ENCODE assay signal across 1 cellular context in the genomic region with DNA sequence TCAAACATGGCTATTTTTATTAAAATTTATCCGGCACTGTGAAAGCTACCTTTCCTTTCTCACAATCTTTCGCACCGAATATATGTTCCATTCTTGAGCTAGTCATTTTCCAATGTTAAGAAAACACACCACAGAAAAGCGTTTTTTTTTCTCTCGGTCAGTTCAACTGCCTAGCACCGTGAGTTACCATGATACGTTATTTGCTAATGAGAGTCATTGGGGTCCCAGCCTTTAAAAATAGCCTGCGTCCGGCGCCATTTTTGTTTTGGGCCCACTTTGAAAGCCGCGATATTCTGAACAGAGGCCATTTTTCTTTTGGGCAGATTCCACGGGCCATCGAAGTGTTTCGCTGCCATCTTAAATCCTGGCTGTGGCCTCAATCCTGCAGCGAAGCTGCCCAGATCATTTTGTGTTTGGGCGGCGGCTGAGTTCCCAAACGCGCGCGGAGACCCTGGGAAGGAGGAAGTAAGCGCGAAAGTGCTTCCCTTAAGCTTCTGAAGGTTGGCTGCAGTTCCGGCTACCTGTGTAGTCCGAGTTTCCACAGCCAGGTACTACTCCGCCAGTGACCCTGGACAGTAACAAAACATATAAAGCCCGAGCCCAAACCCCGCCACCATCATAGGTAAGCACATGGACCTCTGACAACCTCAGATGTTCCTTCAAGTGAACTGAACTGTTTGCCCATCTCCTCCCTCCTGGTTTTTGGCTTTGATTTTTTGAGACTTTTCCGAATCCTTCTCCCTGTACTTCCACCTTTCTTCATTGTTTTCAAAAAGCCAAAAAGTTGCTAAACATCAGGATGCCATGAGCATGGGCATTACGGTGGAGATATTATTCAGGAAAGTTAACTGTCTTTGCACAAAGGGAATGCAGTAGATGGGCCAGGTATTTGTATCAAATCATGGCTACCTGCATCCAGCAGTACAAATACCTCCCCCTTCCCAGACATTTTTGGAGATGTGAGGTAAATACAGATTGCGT.
TF ChIP-seq lines count a peak whose summit lies in the region.

Gene SLX4IP (plus strand): TSS at position 474 of the 981 bp plus-strand sequence. CDS start 22,900 bp downstream, outside the sequence.

TF ChIP-seq in H1, 55 proteins besides CTCF, POLR2A, EP300 and RAD21:
- no peak for TF ChIP-seq CBX8 (IDR thresholded peaks at IDR 0.05; ENCODE audit: borderline replicate concordance, low read depth, low read length)
- TF ChIP-seq KDM4A (IDR thresholded peaks at IDR 0.05; ENCODE audit: low read depth, low read length, severe bottlenecking), result peak; percentile 21
- TF ChIP-seq BACH1 (IDR thresholded peaks at IDR 0.05; ENCODE audit: low read length), result peak; percentile 74
- TF ChIP-seq TCF12 (IDR thresholded peaks at IDR 0.05; ENCODE audit: low read depth, low read length), result no peak
- TF ChIP-seq TBP (IDR thresholded peaks at IDR 0.05; ENCODE audit: low read depth, low read length), result peak; percentile 67; the same call in 1 of the 2 replicates
- no peak for TF ChIP-seq SP4 (IDR thresholded peaks at IDR 0.05; ENCODE audit: low read length)
- TF ChIP-seq SIX5 (IDR thresholded peaks at IDR 0.05; ENCODE audit: low read depth, low read length), result peak; percentile 90
- peak; percentile 90 for TF ChIP-seq CHD2 (IDR thresholded peaks at IDR 0.05; ENCODE audit: low read length)
- TF ChIP-seq NRF1 (IDR thresholded peaks at IDR 0.05; ENCODE audit: low read depth, low read length), result no peak
- TF ChIP-seq SRF (IDR thresholded peaks at IDR 0.05; ENCODE audit: low read depth, low read length), result no peak
- peak; percentile 75 for TF ChIP-seq KDM5A (IDR thresholded peaks at IDR 0.05; ENCODE audit: low read length)
- TF ChIP-seq TAF1 (IDR thresholded peaks at IDR 0.05; ENCODE audit: low read depth, low read length), result peak; percentile 73
- no peak for TF ChIP-seq JUND (IDR thresholded peaks at IDR 0.05; ENCODE audit: low read length)
- TF ChIP-seq SP2 (IDR thresholded peaks at IDR 0.05; ENCODE audit: low read length), result no peak
- TF ChIP-seq CTBP2 (IDR thresholded peaks at IDR 0.05; ENCODE audit: borderline replicate concordance, insufficient read depth, insufficient read length, low read length), result peak; percentile 61
- TF ChIP-seq HDAC2 (IDR thresholded peaks at IDR 0.05; ENCODE audit: borderline replicate concordance in 1 of 2, low read depth in 2 of 2, low read length in 2 of 2), result peak in 1 of 2 experiments; percentile 83; a peak in 2 of 4 replicates
- peak; percentile 17; the same call in 1 of the 2 replicates for TF ChIP-seq SP1 (IDR thresholded peaks at IDR 0.05; ENCODE audit: low read depth, low read length)
- peak; percentile 72 for TF ChIP-seq BRCA1 (IDR thresholded peaks at IDR 0.05; ENCODE audit: low read depth, low read length)
- peak; percentile 23; the same call in 1 of the 2 replicates for TF ChIP-seq TEAD4 (IDR thresholded peaks at IDR 0.05; ENCODE audit: low read depth, low read length)
- no peak for TF ChIP-seq MAFK (IDR thresholded peaks at IDR 0.05; ENCODE audit: low read depth, low read length)
- TF ChIP-seq, protein P1, sequence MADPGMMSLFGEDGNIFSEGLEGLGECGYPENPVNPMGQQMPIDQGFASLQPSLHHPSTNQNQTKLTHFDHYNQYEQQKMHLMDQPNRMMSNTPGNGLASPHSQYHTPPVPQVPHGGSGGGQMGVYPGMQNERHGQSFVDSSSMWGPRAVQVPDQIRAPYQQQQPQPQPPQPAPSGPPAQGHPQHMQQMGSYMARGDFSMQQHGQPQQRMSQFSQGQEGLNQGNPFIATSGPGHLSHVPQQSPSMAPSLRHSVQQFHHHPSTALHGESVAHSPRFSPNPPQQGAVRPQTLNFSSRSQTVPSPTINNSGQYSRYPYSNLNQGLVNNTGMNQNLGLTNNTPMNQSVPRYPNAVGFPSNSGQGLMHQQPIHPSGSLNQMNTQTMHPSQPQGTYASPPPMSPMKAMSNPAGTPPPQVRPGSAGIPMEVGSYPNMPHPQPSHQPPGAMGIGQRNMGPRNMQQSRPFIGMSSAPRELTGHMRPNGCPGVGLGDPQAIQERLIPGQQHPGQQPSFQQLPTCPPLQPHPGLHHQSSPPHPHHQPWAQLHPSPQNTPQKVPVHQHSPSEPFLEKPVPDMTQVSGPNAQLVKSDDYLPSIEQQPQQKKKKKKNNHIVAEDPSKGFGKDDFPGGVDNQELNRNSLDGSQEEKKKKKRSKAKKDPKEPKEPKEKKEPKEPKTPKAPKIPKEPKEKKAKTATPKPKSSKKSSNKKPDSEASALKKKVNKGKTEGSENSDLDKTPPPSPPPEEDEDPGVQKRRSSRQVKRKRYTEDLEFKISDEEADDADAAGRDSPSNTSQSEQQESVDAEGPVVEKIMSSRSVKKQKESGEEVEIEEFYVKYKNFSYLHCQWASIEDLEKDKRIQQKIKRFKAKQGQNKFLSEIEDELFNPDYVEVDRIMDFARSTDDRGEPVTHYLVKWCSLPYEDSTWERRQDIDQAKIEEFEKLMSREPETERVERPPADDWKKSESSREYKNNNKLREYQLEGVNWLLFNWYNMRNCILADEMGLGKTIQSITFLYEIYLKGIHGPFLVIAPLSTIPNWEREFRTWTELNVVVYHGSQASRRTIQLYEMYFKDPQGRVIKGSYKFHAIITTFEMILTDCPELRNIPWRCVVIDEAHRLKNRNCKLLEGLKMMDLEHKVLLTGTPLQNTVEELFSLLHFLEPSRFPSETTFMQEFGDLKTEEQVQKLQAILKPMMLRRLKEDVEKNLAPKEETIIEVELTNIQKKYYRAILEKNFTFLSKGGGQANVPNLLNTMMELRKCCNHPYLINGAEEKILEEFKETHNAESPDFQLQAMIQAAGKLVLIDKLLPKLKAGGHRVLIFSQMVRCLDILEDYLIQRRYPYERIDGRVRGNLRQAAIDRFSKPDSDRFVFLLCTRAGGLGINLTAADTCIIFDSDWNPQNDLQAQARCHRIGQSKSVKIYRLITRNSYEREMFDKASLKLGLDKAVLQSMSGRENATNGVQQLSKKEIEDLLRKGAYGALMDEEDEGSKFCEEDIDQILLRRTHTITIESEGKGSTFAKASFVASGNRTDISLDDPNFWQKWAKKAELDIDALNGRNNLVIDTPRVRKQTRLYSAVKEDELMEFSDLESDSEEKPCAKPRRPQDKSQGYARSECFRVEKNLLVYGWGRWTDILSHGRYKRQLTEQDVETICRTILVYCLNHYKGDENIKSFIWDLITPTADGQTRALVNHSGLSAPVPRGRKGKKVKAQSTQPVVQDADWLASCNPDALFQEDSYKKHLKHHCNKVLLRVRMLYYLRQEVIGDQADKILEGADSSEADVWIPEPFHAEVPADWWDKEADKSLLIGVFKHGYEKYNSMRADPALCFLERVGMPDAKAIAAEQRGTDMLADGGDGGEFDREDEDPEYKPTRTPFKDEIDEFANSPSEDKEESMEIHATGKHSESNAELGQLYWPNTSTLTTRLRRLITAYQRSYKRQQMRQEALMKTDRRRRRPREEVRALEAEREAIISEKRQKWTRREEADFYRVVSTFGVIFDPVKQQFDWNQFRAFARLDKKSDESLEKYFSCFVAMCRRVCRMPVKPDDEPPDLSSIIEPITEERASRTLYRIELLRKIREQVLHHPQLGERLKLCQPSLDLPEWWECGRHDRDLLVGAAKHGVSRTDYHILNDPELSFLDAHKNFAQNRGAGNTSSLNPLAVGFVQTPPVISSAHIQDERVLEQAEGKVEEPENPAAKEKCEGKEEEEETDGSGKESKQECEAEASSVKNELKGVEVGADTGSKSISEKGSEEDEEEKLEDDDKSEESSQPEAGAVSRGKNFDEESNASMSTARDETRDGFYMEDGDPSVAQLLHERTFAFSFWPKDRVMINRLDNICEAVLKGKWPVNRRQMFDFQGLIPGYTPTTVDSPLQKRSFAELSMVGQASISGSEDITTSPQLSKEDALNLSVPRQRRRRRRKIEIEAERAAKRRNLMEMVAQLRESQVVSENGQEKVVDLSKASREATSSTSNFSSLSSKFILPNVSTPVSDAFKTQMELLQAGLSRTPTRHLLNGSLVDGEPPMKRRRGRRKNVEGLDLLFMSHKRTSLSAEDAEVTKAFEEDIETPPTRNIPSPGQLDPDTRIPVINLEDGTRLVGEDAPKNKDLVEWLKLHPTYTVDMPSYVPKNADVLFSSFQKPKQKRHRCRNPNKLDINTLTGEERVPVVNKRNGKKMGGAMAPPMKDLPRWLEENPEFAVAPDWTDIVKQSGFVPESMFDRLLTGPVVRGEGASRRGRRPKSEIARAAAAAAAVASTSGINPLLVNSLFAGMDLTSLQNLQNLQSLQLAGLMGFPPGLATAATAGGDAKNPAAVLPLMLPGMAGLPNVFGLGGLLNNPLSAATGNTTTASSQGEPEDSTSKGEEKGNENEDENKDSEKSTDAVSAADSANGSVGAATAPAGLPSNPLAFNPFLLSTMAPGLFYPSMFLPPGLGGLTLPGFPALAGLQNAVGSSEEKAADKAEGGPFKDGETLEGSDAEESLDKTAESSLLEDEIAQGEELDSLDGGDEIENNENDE (IDR thresholded peaks at IDR 0.05; ENCODE audit: insufficient replicate concordance, low read length), result peak; percentile 59
- TF ChIP-seq YY1 (IDR thresholded peaks at IDR 0.05; ENCODE audit: low read depth, low read length), result peak; percentile 100
- TF ChIP-seq JUN (IDR thresholded peaks at IDR 0.05; ENCODE audit: low read depth, low read length), result no peak
- TF ChIP-seq SIRT6 (IDR thresholded peaks at IDR 0.05; ENCODE audit: low read length), result no peak
- TF ChIP-seq FOSL1 (IDR thresholded peaks at IDR 0.05; ENCODE audit: insufficient read depth, low read depth, low read length), result no peak
- no peak for TF ChIP-seq CBX5 (IDR thresholded peaks at IDR 0.05; ENCODE audit: low read depth, low read length)
- peak; percentile 63; the same call in 1 of the 2 replicates for TF ChIP-seq EGR1 (IDR thresholded peaks at IDR 0.05; ENCODE audit: borderline replicate concordance, low read depth, low read length)
- TF ChIP-seq GTF2F1 (IDR thresholded peaks at IDR 0.05; ENCODE audit: borderline replicate concordance, low read depth, low read length), result no peak
- no peak for TF ChIP-seq RBBP5 (IDR thresholded peaks at IDR 0.05; ENCODE audit: borderline replicate concordance, low read depth, low read length)
- peak; percentile 42; the same call in 1 of the 2 replicates for TF ChIP-seq MAX (IDR thresholded peaks at IDR 0.05)
- TF ChIP-seq KDM1A (IDR thresholded peaks at IDR 0.05; ENCODE audit: borderline replicate concordance, low read length), result no peak
- TF ChIP-seq SUZ12 (IDR thresholded peaks at IDR 0.05; ENCODE audit: low read length), result no peak
- TF ChIP-seq EZH2 (IDR thresholded peaks at IDR 0.05; ENCODE audit: low read depth, low read length, severe bottlenecking), result no peak
- TF ChIP-seq GABPA (IDR thresholded peaks at IDR 0.05; ENCODE audit: borderline replicate concordance, insufficient read depth, low read length), result no peak
- no peak for TF ChIP-seq RFX5 (IDR thresholded peaks at IDR 0.05; ENCODE audit: borderline replicate concordance, low read depth, low read length)
- TF ChIP-seq TAF7 (optimal IDR thresholded peaks at IDR 0.05; ENCODE audit: borderline replicate concordance, low read depth, low read length), result no peak
- no peak for TF ChIP-seq HDAC6 (IDR thresholded peaks at IDR 0.05; ENCODE audit: low read depth, low read length)
- peak; percentile 67 for TF ChIP-seq SAP30 (IDR thresholded peaks at IDR 0.05; ENCODE audit: insufficient read depth, insufficient replicate concordance, low read length)
- TF ChIP-seq POLR2AphosphoS5 (IDR thresholded peaks at IDR 0.05; ENCODE audit: low read depth, low read length), result peak; percentile 66; the same call in 1 of the 2 replicates
- TF ChIP-seq CREB1 (IDR thresholded peaks at IDR 0.05), result no peak; the same call in 1 of the 2 replicates
- TF ChIP-seq CHD1 (IDR thresholded peaks at IDR 0.05; ENCODE audit: low read depth, low read length), result no peak; the same call in 1 of the 2 replicates
- TF ChIP-seq CEBPB (IDR thresholded peaks at IDR 0.05; ENCODE audit: low read depth, low read length), result no peak
- TF ChIP-seq SIN3A (conservative IDR thresholded peaks at IDR 0.05 in 1 of 2, IDR thresholded peaks at IDR 0.05 in 1 of 2; ENCODE audit: low read depth in 1 of 2, low read length in 2 of 2), result peak in 1 of 2 experiments; percentile 27; a peak in 1 of 4 replicates
- TF ChIP-seq, protein P2, sequence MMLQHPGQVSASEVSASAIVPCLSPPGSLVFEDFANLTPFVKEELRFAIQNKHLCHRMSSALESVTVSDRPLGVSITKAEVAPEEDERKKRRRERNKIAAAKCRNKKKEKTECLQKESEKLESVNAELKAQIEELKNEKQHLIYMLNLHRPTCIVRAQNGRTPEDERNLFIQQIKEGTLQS (IDR thresholded peaks at IDR 0.05; ENCODE audit: insufficient read depth, low read depth, low read length), result no peak
- peak; percentile 55 for TF ChIP-seq PHF8 (conservative IDR thresholded peaks at IDR 0.05; ENCODE audit: low read depth, low read length)
- no peak for TF ChIP-seq ZNF274 (IDR thresholded peaks at IDR 0.05; ENCODE audit: borderline replicate concordance, extremely low read depth, low read length)
- peak; percentile 36 for TF ChIP-seq ASH2L (IDR thresholded peaks at IDR 0.05; ENCODE audit: low read length)
- TF ChIP-seq USF2 (IDR thresholded peaks at IDR 0.05; ENCODE audit: low read length), result no peak
- TF ChIP-seq NANOG (IDR thresholded peaks at IDR 0.05; ENCODE audit: insufficient read depth, low read depth, low read length, poor library complexity, severe bottlenecking), result peak; percentile 37
